Comparison of ENCODE assay signal across 8 cellular contexts in the genomic region with DNA sequence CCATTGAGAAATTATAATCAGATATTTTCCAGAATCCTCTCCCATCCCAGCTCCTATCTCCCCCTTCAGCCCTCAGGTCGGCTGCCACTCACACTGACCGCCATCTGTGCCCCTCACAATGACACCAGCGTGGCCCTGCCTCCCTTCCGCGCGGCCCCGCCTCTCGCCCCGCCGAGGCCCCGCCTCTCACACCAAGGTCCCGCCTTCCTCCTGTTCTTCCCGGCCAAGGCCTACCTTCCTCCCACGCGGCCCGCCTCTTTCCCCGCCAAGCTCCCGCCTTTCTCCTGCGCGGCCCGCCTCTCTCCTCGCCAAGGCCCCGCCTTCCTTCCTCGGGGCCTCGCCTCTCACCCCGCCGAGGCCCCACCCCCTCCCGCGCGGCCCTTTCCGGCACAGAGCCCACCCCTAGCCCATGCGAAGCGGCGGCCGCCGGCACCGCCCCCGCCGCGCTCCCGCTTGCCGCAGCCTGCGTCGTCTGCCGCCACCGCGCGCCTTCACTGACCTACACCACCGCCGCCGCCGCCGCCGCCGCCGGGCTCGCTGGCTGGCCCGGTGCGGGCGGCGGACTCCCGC. TPM values are rescaled to one million over a fixed set of nuclear protein-coding genes. Genes with fewer than 3 reads are reported as not detected.
DNase-seq lines count a peak whose midpoint lies in the region; ATAC-seq, FAIRE-seq and TF ChIP-seq lines count a peak whose summit lies in the region.

Gene DNAJC21 (plus strand): TSS at position 410 of the 570 bp plus-strand sequence. CDS start 261 bp downstream, outside the sequence.

- H3K4me3 Mint-ChIP-seq in WTC11: peak within 1 kb of the TSS; percentile 97

- WGBS in small intestine, 3 donors: 0 to 1% (median 0%) methylated on average over 45 to 62 of the region's 62 CpGs

- FAIRE-seq in bronchial epithelial cell (lab: Jason Lieb, UNC) (no peak), small intestine (lab: Jason Lieb, UNC) (no peak)

- H3K9me3 Mint-ChIP-seq in WTC11: no peaks in the 10 kb centered on the region

- H3K4me3 ChIP-seq in AG04450 (ENCODE audit: low read depth, low read length): peak within 1 kb of the TSS; percentile 83
- peak within 1 kb of the TSS; percentile 97 for H3K4me3 ChIP-seq in bronchial epithelial cell (ENCODE audit: low read depth, low read length)
- peak within 1 kb of the TSS; percentile 85 to 90 for H3K4me3 ChIP-seq in small intestine (ENCODE audit: low read depth in 1 of 2, low read length in 2 of 2)

- POLR2A ChIA-PET in AG04450 (lab: Yijun Ruan, JAX) (interaction anchor here (2.7 kb wide), 1 partner anchor 14 kb away, joined by 29 read pairs; the partner anchor contains the start of genes BRIX1 and RAD1), WTC11 (lab: Charles Lee) (interaction anchor here (0.6 to 3.2 kb wide), 8 partner anchors 10 to 454 kb away, joined by 3 to 59 read pairs (median 3); partner anchors contain the start of genes BRIX1, RAD1 and TTC23L)

- H3K9me3 ChIP-seq in AG04450 (ENCODE audit: control insufficient read depth, insufficient read depth, low read length): no peaks in the 10 kb centered on the region; the same call in 1 of the 2 replicates
- no peaks in the 10 kb centered on the region for H3K9me3 ChIP-seq in small intestine (ENCODE audit: control insufficient read depth, low read depth)

- peaks cover 5% of the 10 kb centered on the region for H3K36me3 ChIP-seq in bronchial epithelial cell (ENCODE audit: control insufficient read depth, insufficient read depth, low read length)
- H3K36me3 ChIP-seq in small intestine (ENCODE audit: control insufficient read depth in 2 of 2, insufficient read depth in 2 of 2, low read length in 2 of 2): peaks cover 2 to 3% of the 10 kb centered on the region in 2 donors

- peaks cover 19% of the 10 kb centered on the region for H3K4me1 Mint-ChIP-seq in WTC11

- DNase-seq in AG04450 (ENCODE audit: low read depth, low spot score) (peak; percentile 82), NCI-H345 (lab: John Stamatoyannopoulos, UW) (peak; percentile 98), WTC11 (ENCODE audit: low spot score) (peak; percentile 98), bronchial epithelial cell (ENCODE audit: low read depth) (peak; percentile 86), iPS-NIHi11 (ENCODE audit: low spot score) (peak; percentile 98), small intestine (peak; percentile 98)

- no peaks in the 10 kb centered on the region for H3K27me3 Mint-ChIP-seq in WTC11 (ENCODE audit: low read depth)

- TF ChIP-seq CTCF in AG04450 (IDR thresholded peaks at IDR 0.05; ENCODE audit: low read depth, low read length) (no peak), WTC11 (IDR thresholded peaks at IDR 0.05) (no peak), bronchial epithelial cell (IDR thresholded peaks at IDR 0.05; ENCODE audit: insufficient read depth, low read length, severe bottlenecking) (no peak)

- H3K27ac Mint-ChIP-seq in WTC11: peak within 1 kb of the TSS; percentile 98

- H3K27ac ChIP-seq in AG04450 (ENCODE audit: low read depth, low read length) (peak within 1 kb of the TSS; percentile 77), small intestine (ENCODE audit: low read depth in 1 of 2, low read length in 1 of 2) (peak within 1 kb of the TSS; percentile 88 to 98)

- H3K27me3 ChIP-seq in AG04450 (ENCODE audit: control insufficient read depth, insufficient read depth, low read length) (no peaks in the 10 kb centered on the region), bronchial epithelial cell (ENCODE audit: control insufficient read depth, insufficient read depth, low read length) (no peaks in the 10 kb centered on the region), small intestine (ENCODE audit: control insufficient read depth in 2 of 2, insufficient read depth in 2 of 2, low read length in 2 of 2) (no peaks in the 10 kb centered on the region)

- CTCF ChIA-PET in AG04450 (lab: Charles Lee): interaction anchor here (0.6 to 2.0 kb wide), 6 partner anchors 11 to 997 kb away, joined by 3 to 6 read pairs (median 3); no protein-coding TSS in a partner anchor
- CTCF ChIA-PET in WTC11 (lab: Charles Lee): interaction anchor here (0.6 to 2.8 kb wide), 9 partner anchors 9 to 454 kb away, joined by 3 to 19 read pairs (median 9); partner anchors contain the start of genes BRIX1 and RAD1

- ATAC-seq in GM19023 (IDR thresholded peaks at IDR 0.05; ENCODE audit: unreplicated experiment) (peak; percentile 89), HG03280 (IDR thresholded peaks at IDR 0.05; ENCODE audit: unreplicated experiment) (peak; percentile 92), WTC11 (peak; percentile 95)

- peaks cover 30% of the 10 kb centered on the region for H3K36me3 Mint-ChIP-seq in WTC11

- peaks cover 2% of the 10 kb centered on the region in 2 donors for H3K4me1 ChIP-seq in small intestine (ENCODE audit: control insufficient read depth in 2 of 2, insufficient read depth in 1 of 2, low read depth in 1 of 2, low read length in 1 of 2)

TF ChIP-seq in WTC11, 78 proteins besides CTCF, POLR2A, EP300 and RAD21:
- TF ChIP-seq SP1 (CRISPR knock-in tag; conservative IDR thresholded peaks at IDR 0.05): peak; percentile 77
- no peak for TF ChIP-seq HMGA2 (CRISPR knock-in tag; IDR thresholded peaks at IDR 0.05)
- TF ChIP-seq E2F5 (CRISPR knock-in tag; IDR thresholded peaks at IDR 0.05): peak; percentile 34; the same call in 1 of the 2 replicates
- peak; percentile 92 for TF ChIP-seq ZNF317 (CRISPR knock-in tag; IDR thresholded peaks at IDR 0.05; ENCODE audit: borderline replicate concordance, low read depth)

RNA-seq across cellular contexts. Expression of gene DNAJC21, which starts in this region (rescaled TPM):
- polyA plus RNA-seq in AG04450 (2011; rRNA removed) (23.9 and 40.7 TPM in 2 replicates), small intestine (10 to 100 TPM; 25.5 to 38.5 (median 29.7) TPM)
- polyA minus RNA-seq in AG04450 (2011; rRNA and poly(A)+ RNA removed): 17.2 and 21.9 TPM in 2 replicates
- total RNA-seq in WTC11 (2021) (48.7 to 62.5 TPM (median 49.6 TPM) in 3 replicates), bronchial epithelial cell (42.4 and 54.4 TPM in 2 replicates)

Comparison
In these comparisons a context has a peak if more than half of its experiments do, and no peak if none do; other contexts are left out.
1. Peak in every context shown above with its lines: DNase-seq, ATAC-seq, H3K4me3 ChIP-seq and H3K27ac ChIP-seq.